Comparison of ENCODE assay signal across 24 cellular contexts in the genomic region with DNA sequence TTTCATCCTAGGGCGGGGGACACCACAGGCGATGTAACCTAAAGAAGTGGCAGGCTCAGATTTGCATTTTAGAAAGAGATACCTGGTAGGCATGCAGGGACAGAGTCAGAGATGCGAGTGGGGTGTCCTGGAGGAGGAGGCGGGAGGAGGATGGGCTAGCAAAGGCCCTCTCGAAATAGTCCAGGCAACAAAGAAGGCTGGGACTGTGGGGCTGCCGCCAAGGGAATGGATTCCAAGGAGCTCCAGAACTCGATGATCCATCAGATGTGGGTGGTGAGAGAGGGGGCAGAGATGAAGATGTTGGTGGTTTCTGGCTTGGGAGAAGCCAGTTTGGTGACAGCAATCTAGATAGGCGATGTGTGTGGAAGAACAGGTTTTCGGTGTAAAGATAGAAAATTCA. TPM values are rescaled to one million over a fixed set of nuclear protein-coding genes. Genes with fewer than 3 reads are reported as not detected.
"Had no signal": no experiment of that assay in that cellular context is flagged by ENCODE, and none has a peak within 500 bp of the region (broad histone marks: within the 10 kb centered on the region; RNA-seq: fewer than 3 reads in every experiment).

No MANE protein-coding gene starts in this region.

- H3K27ac ChIP-seq: brain microvascular endothelial cell, esophagus squamous epithelium, heart right ventricle, pancreas, SJSA1, stomach, thoracic aorta, WERI-Rb-1 had no signal

- H3K9me3 ChIP-seq: esophagus squamous epithelium, heart right ventricle, pancreas, SJSA1, stomach, thoracic aorta had no signal

- H3K27me3 Mint-ChIP-seq: central memory CD8-positive, alpha-beta T cell had no signal

- H3K4me3 Mint-ChIP-seq: central memory CD8-positive, alpha-beta T cell; immature natural killer cell had no signal

- H3K27ac Mint-ChIP-seq: natural killer cell had no signal

- H3K9me3 Mint-ChIP-seq: central memory CD8-positive, alpha-beta T cell; immature natural killer cell; natural killer cell had no signal

- H3K36me3 Mint-ChIP-seq: immature natural killer cell, natural killer cell had no signal

- ATAC-seq: heart right ventricle, left cardiac atrium, natural killer cell, pancreas had no signal

- DNase-seq: activated CD4-positive, alpha-beta T cell treated with anti-CD3 and anti-CD28 coated beads for 1 hour; activated CD4-positive, alpha-beta T cell treated with anti-CD3 and anti-CD28 coated beads, Interleukin-2, amount 50 U/mL, for 4 hours; activated naive CD4-positive, alpha-beta T cell; brain microvascular endothelial cell; cortex of kidney; effector CD4-positive, alpha-beta T cell; esophagus squamous epithelium; heart right ventricle; immature natural killer cell; left cardiac atrium; mesenchymal stem cell; natural killer cell; stimulated activated CD4-positive, alpha-beta T cell treated with anti-CD3 and anti-CD28 coated beads, Interleukin-12 subunit alpha, Interleukin-12 subunit beta, amount 100 ng/mL, for 4 hours; stimulated activated CD4-positive, alpha-beta T cell treated with anti-CD3 and anti-CD28 coated beads, Interleukin-1b, Interleukin-23, amount 100 ng/mL, for 48 hours; stomach; WERI-Rb-1 had no signal

- H3K27me3 ChIP-seq: brain microvascular endothelial cell, pancreas, SJSA1 had no signal

- H3K4me3 ChIP-seq: esophagus squamous epithelium, heart right ventricle, pancreas, SJSA1, stomach, thoracic aorta had no signal

- H3K4me1 ChIP-seq: pancreas, SJSA1 had no signal

- H3K36me3 ChIP-seq: brain microvascular endothelial cell, esophagus squamous epithelium, heart right ventricle, pancreas, SJSA1, stomach, thoracic aorta, WERI-Rb-1 had no signal

RNA-seq across cellular contexts. Expression of a gene that starts 15.2 kb away (rescaled TPM):
- total RNA-seq: aorta; esophagus squamous epithelium; heart right ventricle; left cardiac atrium; natural killer cell; pancreas; renal cortical epithelial cell; SJSA1; stomach; T-helper 2 cell treated with Interferon-gamma antibody and Interleukin-4, amounts not matched to agents 100 ng/mL and 5 ng/mL, for 36 hours; thoracic aorta; ureter had no signal
- polyA plus RNA-seq: aorta, heart right ventricle, immature natural killer cell, pancreas, stomach had no signal

RNA-seq across cellular contexts. Expression of a gene that starts 34.6 kb away (rescaled TPM):
- total RNA-seq: natural killer cell; T-helper 2 cell treated with Interferon-gamma antibody and Interleukin-4, amounts not matched to agents 100 ng/mL and 5 ng/mL, for 36 hours had no signal
- polyA plus RNA-seq: immature natural killer cell had no signal
